In the genomic region with DNA sequence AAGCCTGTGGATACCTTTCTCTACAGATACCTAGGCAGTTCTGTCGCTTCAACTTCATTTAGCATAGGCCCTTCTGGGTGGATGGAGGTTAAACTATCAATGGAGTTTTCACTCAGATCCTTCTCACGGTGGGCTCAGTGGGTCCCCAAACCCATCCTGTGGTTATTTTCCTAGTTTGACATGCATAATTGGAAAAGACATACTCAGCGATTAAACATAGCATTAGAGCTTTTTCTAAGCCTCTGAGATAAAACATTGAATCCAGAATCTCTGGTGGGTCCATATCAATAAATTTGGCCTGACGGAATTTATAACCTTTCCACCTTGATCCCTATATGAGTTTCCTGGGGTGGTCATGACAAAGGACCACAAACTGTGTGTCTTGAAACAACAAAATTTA, we compare ENCODE assay signal across 17 cellular contexts. TPM values are rescaled to one million over a fixed set of nuclear protein-coding genes. Genes with fewer than 3 reads are reported as not detected.
DNase-seq lines count a peak whose midpoint lies in the region; ATAC-seq, FAIRE-seq and TF ChIP-seq lines count a peak whose summit lies in the region.
"Had no signal": no experiment of that assay in that cellular context is flagged by ENCODE, and none has a peak within 500 bp of the region (broad histone marks: within the 10 kb centered on the region; RNA-seq: fewer than 3 reads in every experiment).

No MANE protein-coding gene starts in this region.

- POLR2A ChIA-PET in CD4-positive, alpha-beta T cell (lab: Charles Lee): no interaction called here
- POLR2A ChIA-PET in WTC11 (lab: Charles Lee): no interaction called here

- TF ChIP-seq CTCF in CD4-positive, alpha-beta T cell (IDR thresholded peaks at IDR 0.05): no peak
- no peak for TF ChIP-seq CTCF in WTC11 (IDR thresholded peaks at IDR 0.05)
- TF ChIP-seq CTCF in keratinocyte (optimal IDR thresholded peaks at IDR 0.05 in 1 of 3, IDR thresholded peaks at IDR 0.05 in 1 of 3, conservative IDR thresholded peaks at IDR 0.05 in 1 of 3; ENCODE audit: extremely low read depth in 1 of 3, insufficient read depth in 2 of 3, low read length in 3 of 3): no peak
- no peak for TF ChIP-seq CTCF in sigmoid colon (IDR thresholded peaks at IDR 0.05)

- no peaks in the 10 kb centered on the region for H3K9me3 Mint-ChIP-seq in CD4-positive, alpha-beta T cell
- 0 out of 2 replicates have a peak, but pooled peaks cover 3% of the 10 kb centered on the region for H3K9me3 Mint-ChIP-seq in WTC11

- no peaks in the 10 kb centered on the region for H3K27me3 ChIP-seq in ACC112 (ENCODE audit: insufficient read depth, low read length)
- H3K27me3 ChIP-seq in CD4-positive, alpha-beta T cell (ENCODE audit: control insufficient read depth, insufficient read depth, low read length): no peaks in the 10 kb centered on the region
- no peaks in the 10 kb centered on the region for H3K27me3 ChIP-seq in keratinocyte (ENCODE audit: control insufficient read depth, extremely low read depth, insufficient read depth, low read length)
- H3K27me3 ChIP-seq in sigmoid colon: no peaks in the 10 kb centered on the region
- H3K27me3 ChIP-seq: ovary, stomach, vagina had no signal

- peaks cover 2% of the 10 kb centered on the region for H3K9me1 ChIP-seq in keratinocyte (ENCODE audit: control insufficient read depth, extremely low read depth, insufficient read depth, low read length)

- TF ChIP-seq EP300 in sigmoid colon (IDR thresholded peaks at IDR 0.05): no peak

- H3K79me2 ChIP-seq in ACC112 (ENCODE audit: control insufficient read depth, insufficient read depth, low read length, unreplicated experiment) (peaks cover 50% of the 10 kb centered on the region), keratinocyte (ENCODE audit: control insufficient read depth, insufficient read depth, low read length) (peaks cover 34% of the 10 kb centered on the region)

- peak overlapping the region; percentile 87 for H3K27ac Mint-ChIP-seq in CD4-positive, alpha-beta T cell
- no peak overlapping the region for H3K27ac Mint-ChIP-seq in WTC11

- H3K4me2 ChIP-seq in keratinocyte (ENCODE audit: control insufficient read depth, extremely low read depth, insufficient read depth, low read depth, low read length): peak overlapping the region; percentile 95

- dilution Hi-C loops in keratinocyte (cut with MboI; ENCODE audit: extremely low pct_ligation_motif_present, low sequenced_read_pairs): no loop called here

- H3K27me3 Mint-ChIP-seq in CD4-positive, alpha-beta T cell: no peaks in the 10 kb centered on the region
- H3K27me3 Mint-ChIP-seq in WTC11 (ENCODE audit: low read depth): peaks cover 42% of the 10 kb centered on the region

- CTCF ChIA-PET in CD4-positive, alpha-beta T cell (lab: Charles Lee): interaction anchor here (0.6 kb wide), 1 partner anchor 233 kb away, joined by 3 read pairs; no protein-coding TSS in a partner anchor
- CTCF ChIA-PET in WTC11 (lab: Charles Lee): no interaction called here

- H3K36me3 ChIP-seq in ACC112 (ENCODE audit: insufficient read depth, low read length): 0 out of 2 replicates have a peak, but pooled peaks cover 6% of the 10 kb centered on the region
- peaks cover 0 to 5% of the 10 kb centered on the region in 2 experiments for H3K36me3 ChIP-seq in keratinocyte (ENCODE audit: control insufficient read depth in 2 of 2, extremely low read depth in 1 of 2, insufficient read depth in 2 of 2, low read length in 2 of 2)
- no peaks in the 10 kb centered on the region for H3K36me3 ChIP-seq in sigmoid colon
- H3K36me3 ChIP-seq: ovary, stomach, vagina had no signal

- peaks cover 17% of the 10 kb centered on the region for H3K36me3 Mint-ChIP-seq in CD4-positive, alpha-beta T cell (ENCODE audit: low read depth)
- H3K36me3 Mint-ChIP-seq in WTC11: no peaks in the 10 kb centered on the region

- peak overlapping the region; percentile 86 for H3K4me3 Mint-ChIP-seq in CD4-positive, alpha-beta T cell
- peak overlapping the region; percentile 86; the same call in 1 of the 2 replicates for H3K4me3 Mint-ChIP-seq in WTC11

- 96 to 98% methylated on average over 4 of the region's 4 CpGs for WGBS in sigmoid colon, 2 donors

- H2AFZ ChIP-seq in ACC112 (ENCODE audit: low read length, unreplicated experiment): no peak overlapping the region
- no peak overlapping the region for H2AFZ ChIP-seq in keratinocyte (ENCODE audit: control insufficient read depth, low read length)

- no peak overlapping the region for H3K9ac ChIP-seq in keratinocyte (ENCODE audit: control insufficient read depth, extremely low read depth, insufficient read depth, low read length)

- TF ChIP-seq POLR2A in sigmoid colon (IDR thresholded peaks at IDR 0.05): no peak

- FAIRE-seq in keratinocyte (lab: Jason Lieb, UNC): no peak
- FAIRE-seq: endothelial cell of umbilical vein, small intestine had no signal

- H3K27ac ChIP-seq in ACC112 (ENCODE audit: low read depth, low read length): no peak overlapping the region
- H3K27ac ChIP-seq in CD4-positive, alpha-beta T cell (ENCODE audit: low read depth, low read length): no peak overlapping the region
- H3K27ac ChIP-seq in keratinocyte (ENCODE audit: control insufficient read depth, insufficient read depth, low read length): peak overlapping the region; percentile 85
- peak overlapping the region in 1 of 4 donors; percentile 95 for H3K27ac ChIP-seq in sigmoid colon
- H3K27ac ChIP-seq: C4-2B, ovary had no signal

- ATAC-seq in CD4-positive, alpha-beta T cell (ENCODE audit: poor library complexity): no peak
- no peak for ATAC-seq in WTC11
- ATAC-seq: HCT116 had no signal

- H4K20me1 ChIP-seq in keratinocyte (ENCODE audit: control insufficient read depth, extremely low read depth, insufficient read depth, low read length): peaks cover 3% of the 10 kb centered on the region

- no peaks in the 10 kb centered on the region for H3K9me3 ChIP-seq in CD4-positive, alpha-beta T cell (ENCODE audit: control insufficient read depth, low read length)
- no peaks in the 10 kb centered on the region for H3K9me3 ChIP-seq in keratinocyte (ENCODE audit: control insufficient read depth, low read depth, low read length)
- no peaks in the 10 kb centered on the region for H3K9me3 ChIP-seq in sigmoid colon
- H3K9me3 ChIP-seq: ovary, stomach, vagina had no signal

- H3K4me3 ChIP-seq in ACC112 (ENCODE audit: low read depth, low read length): peak overlapping the region; percentile 87
- no peak overlapping the region for H3K4me3 ChIP-seq in keratinocyte (ENCODE audit: control insufficient read depth in 2 of 3, extremely low read depth in 1 of 3, insufficient read depth in 2 of 3, low read depth in 1 of 3, low read length in 3 of 3)
- no peak overlapping the region for H3K4me3 ChIP-seq in sigmoid colon

- peaks cover 66% of the 10 kb centered on the region for H3K4me1 Mint-ChIP-seq in CD4-positive, alpha-beta T cell (ENCODE audit: low read depth)
- peaks cover 24% of the 10 kb centered on the region for H3K4me1 Mint-ChIP-seq in WTC11

- DNase-seq in CD4-positive, alpha-beta T cell: no peak
- no peak for DNase-seq in WTC11 (ENCODE audit: low spot score)
- no peak for DNase-seq in keratinocyte (ENCODE audit: low read depth, low spot score)
- DNase-seq in EL: no peak
- DNase-seq in sigmoid colon: no peak
- DNase-seq in GM03348 (ENCODE audit: low spot score): no peak
- DNase-seq: NCI-H1105, NCI-H2227 treated with DMSO at 0.1 percent for 48 hours, ovary, SHP77, small intestine, stomach had no signal

- intact Hi-C loops in CD4-positive, alpha-beta T cell (cut with DNase I, micrococcal nuclease): loop anchor here (2.0 to 10.0 kb wide), 4 partner anchors 78 to 518 kb away; a partner anchor contains a TSS
- intact Hi-C loops in sigmoid colon (cut with DNase I): loop anchor here (5.0 to 10.0 kb wide), 2 partner anchors 80 to 548 kb away; a partner anchor contains a TSS

- peaks cover 43% of the 10 kb centered on the region for H3K4me1 ChIP-seq in ACC112 (ENCODE audit: control insufficient read depth, insufficient read depth, low read length, unreplicated experiment)
- peaks cover 53% of the 10 kb centered on the region for H3K4me1 ChIP-seq in keratinocyte (ENCODE audit: control insufficient read depth, extremely low read depth, insufficient read depth, low read length)
- H3K4me1 ChIP-seq in sigmoid colon: peaks cover 0 to 36% (median 31%) of the 10 kb centered on the region in 4 donors

TF ChIP-seq in WTC11, 78 proteins besides CTCF, POLR2A, EP300 and RAD21 (continues in another document):
- TF ChIP-seq ATF1 (CRISPR knock-in tag; IDR thresholded peaks at IDR 0.05) (no peak), SMAD3 (CRISPR knock-in tag; IDR thresholded peaks at IDR 0.05; ENCODE audit: borderline replicate concordance) (no peak), ZNF396 (CRISPR knock-in tag; IDR thresholded peaks at IDR 0.05; ENCODE audit: borderline replicate concordance) (no peak), TP53 (CRISPR knock-in tag; IDR thresholded peaks at IDR 0.05) (no peak), RORB (CRISPR knock-in tag; IDR thresholded peaks at IDR 0.05) (no peak), GABPB1 (CRISPR knock-in tag; IDR thresholded peaks at IDR 0.05) (no peak)
- TF ChIP-seq, protein P1, sequence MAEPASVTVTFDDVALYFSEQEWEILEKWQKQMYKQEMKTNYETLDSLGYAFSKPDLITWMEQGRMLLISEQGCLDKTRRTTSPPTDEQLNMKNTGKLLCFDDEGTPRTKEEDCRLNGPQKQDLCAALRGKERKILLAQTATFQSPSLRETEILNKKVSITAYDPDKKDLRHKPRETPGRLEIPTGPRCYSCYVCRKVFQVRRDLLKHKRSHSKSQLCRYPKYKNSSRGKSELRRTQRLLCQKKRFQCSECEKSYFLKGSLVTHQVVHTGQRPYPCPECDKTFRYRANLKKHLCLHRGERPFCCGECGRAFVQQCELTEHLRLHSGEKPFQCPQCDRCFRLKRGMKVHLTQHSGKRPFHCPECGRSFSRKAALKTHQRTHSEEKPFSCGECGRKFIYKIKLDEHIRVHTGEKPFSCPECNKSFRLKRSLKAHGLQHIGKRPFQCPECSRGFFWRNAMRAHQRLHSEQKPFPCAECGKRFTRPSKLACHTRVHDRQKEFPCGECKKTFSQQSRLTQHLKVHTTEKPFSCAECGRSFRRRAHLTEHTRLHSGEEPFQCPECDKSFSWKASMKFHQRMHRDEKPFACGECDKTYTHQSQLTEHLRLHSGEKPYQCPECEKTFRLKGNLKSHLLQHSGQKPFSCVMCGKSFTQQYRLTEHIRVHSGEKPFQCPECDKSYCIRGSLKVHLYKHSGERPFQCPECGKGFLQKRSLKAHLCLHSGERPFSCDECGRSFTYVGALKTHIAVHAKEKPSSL (CRISPR knock-in tag; conservative IDR thresholded peaks at IDR 0.05): no peak

RNA-seq across cellular contexts. Expression of a gene that starts 1.8 kb away (rescaled TPM):
- total RNA-seq in CD4-positive, alpha-beta T cell: 10 to 100 TPM; 69.4 to 77.0 TPM
- total RNA-seq in WTC11 (2021) (23.0 to 25.0 TPM (median 24.1 TPM) in 3 replicates), sigmoid colon (10 to 100 TPM; 12.9 to 37.9 (median 19.8) TPM)
- polyA plus RNA-seq in keratinocyte (14.7 to 18.4 TPM (median 18.3 TPM) in 3 replicates), sigmoid colon (10 to 100 TPM in 1 of 3 donors, 1 to 10 TPM in 2; 6.6 to 13.8 (median 6.7) TPM)
- polyA plus RNA-seq in keratinocyte (2011; ENCODE audit: low read depth): 74.9 TPM
- polyA plus RNA-seq in keratinocyte (2011; cell fraction: cytosol; rRNA removed): 12.3 and 13.3 TPM in 2 replicates
- polyA plus RNA-seq in keratinocyte (2011; cell fraction: nucleus; rRNA removed): 18.5 and 18.9 TPM in 2 replicates
- 14.5 and 15.8 TPM in 2 replicates for polyA plus RNA-seq in keratinocyte (2012; ENCODE audit: low replicate concordance)
- 9.5 to 33.1 TPM (median 29.2 TPM) in 3 replicates for polyA minus RNA-seq in keratinocyte
- 28.0 TPM for polyA minus RNA-seq in keratinocyte (2011; cell fraction: cytosol; rRNA and poly(A)+ RNA removed)
- 14.6 and 28.2 TPM in 2 replicates for polyA minus RNA-seq in keratinocyte (2011; cell fraction: nucleus; rRNA and poly(A)+ RNA removed)
